Comparison of ENCODE assay signal across 5 cellular contexts in the genomic region with DNA sequence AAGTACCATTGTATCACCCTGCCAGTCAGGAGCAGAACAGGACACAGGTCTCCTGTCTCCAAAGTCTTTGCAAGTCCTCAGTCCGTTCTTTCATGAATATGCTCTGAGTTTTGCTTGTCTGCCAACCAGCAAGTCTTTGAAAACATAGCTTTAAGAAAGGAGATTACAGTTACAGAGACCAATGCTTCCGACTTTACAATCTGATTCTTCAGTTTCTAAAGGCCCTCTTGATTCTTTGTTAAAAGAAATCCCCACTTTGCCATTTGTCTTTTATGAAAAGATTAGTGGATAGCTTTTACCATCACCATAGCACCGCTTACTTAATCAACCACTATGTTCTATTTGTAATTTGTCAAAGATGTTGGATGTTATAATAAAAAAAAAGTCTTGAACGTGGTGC.
"Had no signal": no experiment of that assay in that cellular context is flagged by ENCODE, and none has a peak within 500 bp of the region (broad histone marks: within the 10 kb centered on the region; RNA-seq: fewer than 3 reads in every experiment).

No MANE protein-coding gene starts in this region.

- H3K4me2 ChIP-seq: GM23338 had no signal

- H3K4me3 Mint-ChIP-seq: GM23338, H9, HFFc6 had no signal

- H3K27ac Mint-ChIP-seq: GM23338, H9, HFFc6 had no signal

- DNase-seq: H9, HFFc6, IMR-90 had no signal

- H3K4me3 ChIP-seq: GM23338, K562 had no signal

- H2AFZ ChIP-seq: GM23338 had no signal

- H3K9me3 Mint-ChIP-seq: GM23338 had no signal
